ENCODE assay signal across 8 cellular contexts in genomic region chr2:238864207-238865014, GRCh38. TPM values are rescaled to one million over a fixed set of nuclear protein-coding genes. Genes with fewer than 3 reads are reported as not detected.
A peak's percentile ranks its signal among the peaks of the same experiment; 100 is the strongest.
DNase-seq lines count a peak whose midpoint lies in the region; ATAC-seq and TF ChIP-seq lines count a peak whose summit lies in the region.

No MANE protein-coding gene starts in this region.

- 0 out of 2 replicates have a peak, but pooled peaks have one; percentile 28 for TF ChIP-seq EP300 in Ishikawa (IDR thresholded peaks at IDR 0.05; ENCODE audit: borderline replicate concordance)

- DNase-seq in AG10803 (ENCODE audit: low read depth) (peak; percentile 99), left cardiac atrium (peak; percentile 89), sciatic nerve (ENCODE audit: low spot score) (peak; percentile 83)
- DNase-seq in activated naive CD4-positive, alpha-beta T cell treated with anti-CD3 and anti-CD28 coated beads, Interleukin-2, amount 50 U/mL, for 16 hours: peak; percentile 29
- DNase-seq in stimulated activated naive CD4-positive, alpha-beta T cell treated with Interleukin-2 at 50 U/mL for 16 hours (lab: John Stamatoyannopoulos, UW): no peak

- TF ChIP-seq CTCF in AG10803 (conservative IDR thresholded peaks at IDR 0.05; ENCODE audit: low read length): no peak

- H3K4me3 ChIP-seq in AG10803 (ENCODE audit: low read length): peak overlapping the region; percentile 47

- intact Hi-C loops in left cardiac atrium (cut with DNase I): no loop called here
- intact Hi-C loops in sciatic nerve (cut with DNase I): no loop called here

- TF ChIP-seq RAD21 in Ishikawa (IDR thresholded peaks at IDR 0.05; ENCODE audit: low read depth): no peak

- peak; percentile 85 to 95 for ATAC-seq in left cardiac atrium
- peak; percentile 91 for ATAC-seq in sciatic nerve
- ATAC-seq in HG03378 (IDR thresholded peaks at IDR 0.05; ENCODE audit: unreplicated experiment): no peak
- no peak for ATAC-seq in GM18868 (IDR thresholded peaks at IDR 0.05; ENCODE audit: unreplicated experiment)

TF ChIP-seq in Ishikawa, 13 proteins besides CTCF, POLR2A, EP300 and RAD21:
- TF ChIP-seq TEAD4 (IDR thresholded peaks at IDR 0.05) (peak; percentile 45; the same call in 1 of the 2 replicates), EGR1 (IDR thresholded peaks at IDR 0.05) (no peak), TCF12 (IDR thresholded peaks at IDR 0.05; ENCODE audit: low read depth) (peak; percentile 49), NFIC (IDR thresholded peaks at IDR 0.05) (no peak), MAX (IDR thresholded peaks at IDR 0.05) (no peak), REST (IDR thresholded peaks at IDR 0.05; ENCODE audit: low read depth) (no peak), TAF1 (IDR thresholded peaks at IDR 0.05; ENCODE audit: low read depth) (no peak), FOXM1 (IDR thresholded peaks at IDR 0.05; ENCODE audit: borderline replicate concordance, low read depth) (no peak), USF1 (IDR thresholded peaks at IDR 0.05) (no peak), YY1 (IDR thresholded peaks at IDR 0.05; ENCODE audit: low read depth) (no peak), CEBPB (IDR thresholded peaks at IDR 0.05) (no peak), ZBTB7A (IDR thresholded peaks at IDR 0.05; ENCODE audit: low read depth) (peak; percentile 62; the same call in 1 of the 2 replicates), CREB1 (IDR thresholded peaks at IDR 0.05; ENCODE audit: low read depth) (no peak)

RNA-seq across cellular contexts. Expression of gene TWIST2, which starts 16.5 kb away (rescaled TPM):
- total RNA-seq in left cardiac atrium: 1 to 10 TPM; 7.6 to 8.3 TPM
- 13.6 TPM for total RNA-seq in sciatic nerve

Comparison
In these comparisons a context has a peak if more than half of its experiments do, and no peak if none do; other contexts are left out.
1. ATAC-seq: peak in left cardiac atrium (2 of 2) and sciatic nerve (single experiment); none in HG03378 (single experiment) and GM18868 (single experiment).